In genomic region chr2:154173164-154173563, GRCh38 we compare ENCODE assay signal across 25 cellular contexts.
"Had no signal": no experiment of that assay in that cellular context is flagged by ENCODE, and none has a peak within 500 bp of the region (broad histone marks: within the 10 kb centered on the region; RNA-seq: fewer than 3 reads in every experiment).

No MANE protein-coding gene starts in this region.

- H3K27me3 ChIP-seq: ovary, right atrium auricular region, right lobe of liver, stomach, suprapubic skin, tibial artery, upper lobe of right lung had no signal

- H3K9me3 ChIP-seq: left ventricle myocardium inferior, mucosa of descending colon, ovary, right atrium auricular region, right lobe of liver, stomach, suprapubic skin, thoracic aorta, tibial artery, upper lobe of right lung had no signal

- FAIRE-seq: keratinocyte, urothelium cell line had no signal

- ATAC-seq: mucosa of descending colon; naive thymus-derived CD4-positive, alpha-beta T cell; natural killer cell treated with Interleukin-12 subunit alpha and Interleukin-12 subunit beta and Interleukin-15 and Interleukin-18, amount 100 ng/mL, for 72 hours; right lobe of liver; stimulated activated naive B cell treated with anti-CD40 and anti-IgM and Interleukin-4, amounts not matched to agents 10 μg/mL and 1 μg/mL and 100 μg/mL, for 72 hours; stimulated activated naive CD8-positive, alpha-beta T cell treated with anti-CD3 and anti-CD28 coated beads, Interleukin-15, Interleukin-2, amounts not matched to agents 100 U/mL and 50 U/mL, for 24 hours; upper lobe of right lung had no signal

- H3K36me3 ChIP-seq: left ventricle myocardium inferior, ovary, right atrium auricular region, right lobe of liver, stomach, suprapubic skin, thoracic aorta, tibial artery, upper lobe of right lung had no signal

- DNase-seq: hippocampal formation; left ventricle myocardium inferior; mesendoderm; midbrain; mucosa of descending colon; naive thymus-derived CD4-positive, alpha-beta T cell; ovary; right lobe of liver; stimulated activated CD4-positive, alpha-beta T cell treated with anti-CD3 and anti-CD28 coated beads, Interleukin-12 subunit alpha, Interleukin-12 subunit beta, amount 100 ng/mL, for 4 hours; stimulated activated CD4-positive, alpha-beta T cell treated with anti-CD3 and anti-CD28 coated beads, Interleukin-15, amount 100 ng/mL, for 24 hours; stimulated activated CD4-positive, alpha-beta T cell treated with anti-CD3 and anti-CD28 coated beads, Interleukin-2, amount 100 ng/mL, for 24 hours; stimulated activated CD4-positive, alpha-beta T cell treated with anti-CD3 and anti-CD28 coated beads, Interleukin-4, amount 100 ng/mL, for 1 hour; stimulated activated naive B cell treated with anti-CD40 and anti-IgM and Interleukin-4, amounts not matched to agents 10 μg/mL and 1 μg/mL and 100 μg/mL, for 72 hours; stimulated activated naive CD8-positive, alpha-beta T cell treated with anti-CD3 and anti-CD28 coated beads, Interleukin-15, Interleukin-2, amounts not matched to agents 100 U/mL and 50 U/mL, for 24 hours; stomach; tibial artery; trophoblast cell; upper lobe of right lung had no signal

- H3K27ac ChIP-seq: left ventricle myocardium inferior, ovary, right atrium auricular region, right lobe of liver, stomach, suprapubic skin, thoracic aorta, tibial artery, upper lobe of right lung had no signal

- H3K4me1 ChIP-seq: left ventricle myocardium inferior, right atrium auricular region, right lobe of liver, stomach, suprapubic skin, tibial artery, upper lobe of right lung had no signal

- H3K4me3 ChIP-seq: left ventricle myocardium inferior, lung, mucosa of descending colon, ovary, right atrium auricular region, right lobe of liver, stomach, suprapubic skin, thoracic aorta, tibial artery, upper lobe of right lung had no signal
